In the genomic region with DNA sequence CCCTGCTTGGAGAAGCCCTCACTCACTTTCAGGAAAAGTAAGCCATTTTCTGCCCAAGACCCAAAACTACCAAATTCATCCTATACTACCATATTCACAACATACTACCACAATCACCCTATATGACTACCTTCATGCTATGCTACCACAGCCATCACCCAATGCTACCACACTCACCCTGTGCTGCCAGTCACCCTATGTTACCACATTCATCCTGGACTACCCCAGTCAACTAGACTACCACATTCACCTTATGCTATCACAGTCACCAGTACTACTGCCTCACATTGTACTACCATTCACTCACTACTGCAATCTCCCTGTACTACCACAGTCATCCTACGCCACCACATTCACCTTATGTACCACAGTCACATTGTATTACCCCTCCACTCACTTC, we compare ENCODE assay signal across 20 cellular contexts. TPM values are rescaled to one million over a fixed set of nuclear protein-coding genes. Genes with fewer than 3 reads are reported as not detected.
DNase-seq lines count a peak whose midpoint lies in the region; ATAC-seq, FAIRE-seq and TF ChIP-seq lines count a peak whose summit lies in the region.
"Had no signal": no experiment of that assay in that cellular context is flagged by ENCODE, and none has a peak within 500 bp of the region (broad histone marks: within the 10 kb centered on the region; RNA-seq: fewer than 3 reads in every experiment).

No MANE protein-coding gene starts in this region.

- no peaks in the 10 kb centered on the region for H3K4me1 ChIP-seq in neuronal stem cell (ENCODE audit: control insufficient read depth in 2 of 2, insufficient read depth in 1 of 2, low read depth in 1 of 2, low read length in 2 of 2)

- H3K27ac Mint-ChIP-seq in activated CD4-positive, alpha-beta T cell treated with anti-CD3 and anti-CD28 coated beads for 36 hours: no peak overlapping the region
- H3K27ac Mint-ChIP-seq in activated naive CD8-positive, alpha-beta T cell treated with anti-CD3 and anti-CD28 coated beads, Interleukin-2, amount 10 ng/mL, durations not matched to agents 7 days and 5 days: no peak overlapping the region
- H3K27ac Mint-ChIP-seq in activated naive CD8-positive, alpha-beta T cell treated with anti-CD3 and anti-CD28 coated beads for 36 hours: no peak overlapping the region
- H3K27ac Mint-ChIP-seq in progenitor cell of endocrine pancreas: no peak overlapping the region
- H3K27ac Mint-ChIP-seq: CD14-positive monocyte; CD8-positive, alpha-beta T cell; HFFc6 had no signal

- no peak overlapping the region for H2BK15ac ChIP-seq in neuronal stem cell (ENCODE audit: low read length)

- H3K36me3 ChIP-seq in bronchial epithelial cell (ENCODE audit: control insufficient read depth, insufficient read depth, low read length): no peaks in the 10 kb centered on the region
- H3K36me3 ChIP-seq in neuronal stem cell (replicated peaks in 1 of 2; ENCODE audit: control insufficient read depth in 2 of 2, insufficient read depth in 2 of 2, low read length in 2 of 2): no peaks in the 10 kb centered on the region

- no peaks in the 10 kb centered on the region for H3K9me3 Mint-ChIP-seq in activated CD4-positive, alpha-beta T cell treated with anti-CD3 and anti-CD28 coated beads for 36 hours (ENCODE audit: low read depth)
- no peaks in the 10 kb centered on the region for H3K9me3 Mint-ChIP-seq in activated naive CD8-positive, alpha-beta T cell treated with anti-CD3 and anti-CD28 coated beads, Interleukin-2, amount 10 ng/mL, durations not matched to agents 7 days and 5 days
- H3K9me3 Mint-ChIP-seq in activated naive CD8-positive, alpha-beta T cell treated with anti-CD3 and anti-CD28 coated beads for 36 hours: no peaks in the 10 kb centered on the region
- H3K9me3 Mint-ChIP-seq in progenitor cell of endocrine pancreas (ENCODE audit: low read depth): no peaks in the 10 kb centered on the region
- H3K9me3 Mint-ChIP-seq: CD14-positive monocyte; CD8-positive, alpha-beta T cell; HFFc6 had no signal

- no peak overlapping the region for H4K8ac ChIP-seq in neuronal stem cell (ENCODE audit: low read depth, low read length)

- no peak for DNase-seq in activated CD4-positive, alpha-beta T cell treated with anti-CD3 and anti-CD28 coated beads for 36 hours
- no peak for DNase-seq in activated CD4-positive, alpha-beta T cell treated with anti-CD3 and anti-CD28 coated beads, Interleukin-2, amount 50 U/mL, for 4 hours
- DNase-seq in activated naive CD8-positive, alpha-beta T cell treated with anti-CD3 and anti-CD28 coated beads, Interleukin-2, amount 10 ng/mL, durations not matched to agents 7 days and 5 days: no peak
- DNase-seq in activated naive CD8-positive, alpha-beta T cell treated with anti-CD3 and anti-CD28 coated beads for 36 hours: no peak
- no peak for DNase-seq in bronchial epithelial cell (ENCODE audit: low read depth)
- no peak for DNase-seq in neuronal stem cell (ENCODE audit: low spot score)
- DNase-seq in progenitor cell of endocrine pancreas (ENCODE audit: low spot score, unreplicated experiment): no peak
- DNase-seq: CD8-positive, alpha-beta T cell; COR-L47; DMS153; DMS79 treated with DMSO at 0.1 percent for 48 hours; EL; HCEC 1CT; HFFc6 had no signal

- no peak overlapping the region for H2AFZ ChIP-seq in neuronal stem cell (ENCODE audit: low read length)

- H3K4ac ChIP-seq in neuronal stem cell (ENCODE audit: low read length): no peak overlapping the region

- no peak overlapping the region for H2BK5ac ChIP-seq in neuronal stem cell (ENCODE audit: low read length)

- peak; percentile 63 for ATAC-seq in activated CD4-positive, alpha-beta T cell treated with anti-CD3 and anti-CD28 coated beads for 36 hours
- ATAC-seq in activated naive CD8-positive, alpha-beta T cell treated with anti-CD3 and anti-CD28 coated beads, Interleukin-2, amount 10 ng/mL, durations not matched to agents 7 days and 5 days (ENCODE audit: low read depth): peak; percentile 22
- no peak for ATAC-seq in HG03469 (IDR thresholded peaks at IDR 0.05; ENCODE audit: unreplicated experiment)
- ATAC-seq: CD8-positive, alpha-beta T cell had no signal

- no peak overlapping the region for H2BK120ac ChIP-seq in neuronal stem cell (ENCODE audit: low read depth, low read length)

- H3K4me2 ChIP-seq in neuronal stem cell (ENCODE audit: insufficient read depth, low read length, poor library complexity, severe bottlenecking): no peak overlapping the region

- no peak overlapping the region for H3K18ac ChIP-seq in neuronal stem cell (ENCODE audit: low read length)

- intact Hi-C loops in activated CD4-positive, alpha-beta T cell treated with anti-CD3 and anti-CD28 coated beads for 36 hours (cut with DNase I, micrococcal nuclease): no loop called here

- H3K4me1 Mint-ChIP-seq in activated CD4-positive, alpha-beta T cell treated with anti-CD3 and anti-CD28 coated beads for 36 hours: no peaks in the 10 kb centered on the region
- no peaks in the 10 kb centered on the region for H3K4me1 Mint-ChIP-seq in activated naive CD8-positive, alpha-beta T cell treated with anti-CD3 and anti-CD28 coated beads, Interleukin-2, amount 10 ng/mL, durations not matched to agents 7 days and 5 days
- no peaks in the 10 kb centered on the region for H3K4me1 Mint-ChIP-seq in activated naive CD8-positive, alpha-beta T cell treated with anti-CD3 and anti-CD28 coated beads for 36 hours
- no peaks in the 10 kb centered on the region for H3K4me1 Mint-ChIP-seq in progenitor cell of endocrine pancreas (ENCODE audit: low read depth)
- H3K4me1 Mint-ChIP-seq: CD14-positive monocyte had no signal

- H3K4me3 Mint-ChIP-seq in activated CD4-positive, alpha-beta T cell treated with anti-CD3 and anti-CD28 coated beads for 36 hours: no peak overlapping the region
- no peak overlapping the region for H3K4me3 Mint-ChIP-seq in activated naive CD8-positive, alpha-beta T cell treated with anti-CD3 and anti-CD28 coated beads, Interleukin-2, amount 10 ng/mL, durations not matched to agents 7 days and 5 days
- H3K4me3 Mint-ChIP-seq in activated naive CD8-positive, alpha-beta T cell treated with anti-CD3 and anti-CD28 coated beads for 36 hours: no peak overlapping the region
- no peak overlapping the region for H3K4me3 Mint-ChIP-seq in progenitor cell of endocrine pancreas (ENCODE audit: low read depth)
- H3K4me3 Mint-ChIP-seq: CD14-positive monocyte; CD8-positive, alpha-beta T cell; HFFc6 had no signal

- H3K36me3 Mint-ChIP-seq in activated CD4-positive, alpha-beta T cell treated with anti-CD3 and anti-CD28 coated beads for 36 hours (ENCODE audit: low read depth): no peaks in the 10 kb centered on the region
- H3K36me3 Mint-ChIP-seq in activated naive CD8-positive, alpha-beta T cell treated with anti-CD3 and anti-CD28 coated beads, Interleukin-2, amount 10 ng/mL, durations not matched to agents 7 days and 5 days: no peaks in the 10 kb centered on the region
- no peaks in the 10 kb centered on the region for H3K36me3 Mint-ChIP-seq in activated naive CD8-positive, alpha-beta T cell treated with anti-CD3 and anti-CD28 coated beads for 36 hours
- H3K36me3 Mint-ChIP-seq in progenitor cell of endocrine pancreas (ENCODE audit: insufficient read depth): no peaks in the 10 kb centered on the region
- H3K36me3 Mint-ChIP-seq: CD14-positive monocyte; CD8-positive, alpha-beta T cell had no signal

- no peaks in the 10 kb centered on the region for H3K27me3 ChIP-seq in bronchial epithelial cell (ENCODE audit: control insufficient read depth, insufficient read depth, low read length)
- peaks cover 0 to 7% (median 0%) of the 10 kb centered on the region in 3 experiments for H3K27me3 ChIP-seq in neuronal stem cell (ENCODE audit: control insufficient read depth in 3 of 3, insufficient read depth in 3 of 3, low read depth in 1 of 3, low read length in 3 of 3)

- CTCF ChIA-PET in activated CD4-positive, alpha-beta T cell treated with anti-CD3 and anti-CD28 coated beads for 36 hours (lab: Charles Lee): interaction anchor here (0.7 kb wide), 1 partner anchor 41 kb away, joined by 3 read pairs; no protein-coding TSS in a partner anchor

- peak overlapping the region; percentile 70 for H3K9ac ChIP-seq in neuronal stem cell (ENCODE audit: low read depth, low read length, poor library complexity)

- H3K9me3 ChIP-seq in neuronal stem cell (replicated peaks in 1 of 2; ENCODE audit: control insufficient read depth in 2 of 2, insufficient read depth in 1 of 2, low read depth in 1 of 2, low read length in 2 of 2): no peaks in the 10 kb centered on the region

- no peaks in the 10 kb centered on the region for H3K27me3 Mint-ChIP-seq in activated CD4-positive, alpha-beta T cell treated with anti-CD3 and anti-CD28 coated beads for 36 hours
- no peaks in the 10 kb centered on the region for H3K27me3 Mint-ChIP-seq in activated naive CD8-positive, alpha-beta T cell treated with anti-CD3 and anti-CD28 coated beads, Interleukin-2, amount 10 ng/mL, durations not matched to agents 7 days and 5 days
- no peaks in the 10 kb centered on the region for H3K27me3 Mint-ChIP-seq in activated naive CD8-positive, alpha-beta T cell treated with anti-CD3 and anti-CD28 coated beads for 36 hours
- H3K27me3 Mint-ChIP-seq in progenitor cell of endocrine pancreas: no peaks in the 10 kb centered on the region

- H2BK12ac ChIP-seq in neuronal stem cell (ENCODE audit: low read length): no peak overlapping the region

- no peak overlapping the region for H4K91ac ChIP-seq in neuronal stem cell (ENCODE audit: low read depth, low read length, poor library complexity)

- TF ChIP-seq CTCF in bronchial epithelial cell (IDR thresholded peaks at IDR 0.05; ENCODE audit: insufficient read depth, low read length, severe bottlenecking) (no peak), progenitor cell of endocrine pancreas (IDR thresholded peaks at IDR 0.05; ENCODE audit: unreplicated experiment) (no peak)

- FAIRE-seq in bronchial epithelial cell (lab: Jason Lieb, UNC): peak; percentile 76
- FAIRE-seq: D721Med, G401.6, GM19239 had no signal

- no CpG with 5 or more reads among the region's 1 CpG for WGBS in neuronal stem cell (ENCODE audit: extremely low coverage in 2 of 2, insufficient read length in 2 of 2, insufficient replicate concordance in 1 of 2), 2 donors

- H3K27ac ChIP-seq in neuronal stem cell (replicated peaks; ENCODE audit: low read length): no peak overlapping the region
- H3K27ac ChIP-seq: 22Rv1 had no signal

- POLR2A ChIA-PET in activated CD4-positive, alpha-beta T cell treated with anti-CD3 and anti-CD28 coated beads for 36 hours (lab: Charles Lee): no interaction called here
- POLR2A ChIA-PET in activated naive CD8-positive, alpha-beta T cell treated with anti-CD3 and anti-CD28 coated beads, Interleukin-2, amount 10 ng/mL, durations not matched to agents 7 days and 5 days (lab: Charles Lee): no interaction called here

- no peak overlapping the region for H2AK5ac ChIP-seq in neuronal stem cell (ENCODE audit: low read depth, low read length)

- no peak overlapping the region for H3K14ac ChIP-seq in neuronal stem cell (ENCODE audit: low read length)

- H3K4me3 ChIP-seq in bronchial epithelial cell (ENCODE audit: low read depth, low read length): no peak overlapping the region
- H3K4me3 ChIP-seq in neuronal stem cell (ENCODE audit: low read length in 2 of 2): no peak overlapping the region

- H3K79me1 ChIP-seq in neuronal stem cell (ENCODE audit: low read depth, low read length): no peaks in the 10 kb centered on the region

- H3K23ac ChIP-seq in neuronal stem cell (ENCODE audit: low read depth, low read length, poor library complexity): no peak overlapping the region

RNA-seq across cellular contexts. Expression of gene CDV3, which starts 58.4 kb away (rescaled TPM):
- total RNA-seq in activated CD4-positive, alpha-beta T cell treated with anti-CD3 and anti-CD28 coated beads for 36 hours: 100 to 1,000 TPM; 204 to 221 TPM
- 100 to 1,000 TPM; 183 to 200 TPM for total RNA-seq in activated naive CD8-positive, alpha-beta T cell treated with anti-CD3 and anti-CD28 coated beads, Interleukin-2, amount 10 ng/mL, durations not matched to agents 7 days and 5 days
- total RNA-seq in activated naive CD8-positive, alpha-beta T cell treated with anti-CD3 and anti-CD28 coated beads for 36 hours: 100 to 1,000 TPM; 268 to 269 TPM
- total RNA-seq in bronchial epithelial cell (178 and 232 TPM in 2 replicates), progenitor cell of endocrine pancreas (175 and 177 TPM in 2 replicates)
- polyA plus RNA-seq in neuronal stem cell (2013, experiment 1 of 2): 150 TPM
- polyA plus RNA-seq in neuronal stem cell (2013, experiment 2 of 2): 147 TPM
